Comparison of ENCODE assay signal across 16 cellular contexts in genomic region chr5:68419101-68419636, GRCh38.
A peak's percentile ranks its signal among the peaks of the same experiment; 100 is the strongest.
DNase-seq lines count a peak whose midpoint lies in the region; ATAC-seq and TF ChIP-seq lines count a peak whose summit lies in the region.
"Had no signal": no experiment of that assay in that cellular context is flagged by ENCODE, and none has a peak within 500 bp of the region (broad histone marks: within the 10 kb centered on the region; RNA-seq: fewer than 3 reads in every experiment).

No MANE protein-coding gene starts in this region.

- no peaks in the 10 kb centered on the region for H3K27me3 ChIP-seq in osteoblast (ENCODE audit: insufficient read depth, low read length)
- H3K27me3 ChIP-seq in uterus = no peaks in the 10 kb centered on the region
- H3K27me3 ChIP-seq in H9 (ENCODE audit: insufficient read depth, low read length) = no peaks in the 10 kb centered on the region

- H2BK120ac ChIP-seq in H9 (ENCODE audit: low read depth, low read length, poor library complexity, severe bottlenecking) = no peak overlapping the region

- no peak overlapping the region for H4K5ac ChIP-seq in H9 (ENCODE audit: insufficient read length, low read depth, low read length)

- DNase-seq in DMS 273 (lab: John Stamatoyannopoulos, UW; ENCODE audit: unreplicated experiment) = peak; percentile 32
- no peak for DNase-seq in DMS 273 treated with DMSO at 0.1 percent for 48 hours (lab: John Stamatoyannopoulos, UW)
- no peak for DNase-seq in coronary artery (ENCODE audit: low spot score)
- no peak for DNase-seq in osteoblast (ENCODE audit: insufficient read length, low spot score, missing footprints)
- no peak for DNase-seq in uterus
- no peak for DNase-seq in H9
- DNase-seq in activated CD8-positive, alpha-beta T cell treated with anti-CD3 and anti-CD28 coated beads, Interleukin-2, amount 10 ng/mL, durations not matched to agents 7 days and 5 days = no peak
- DNase-seq in NCI-H2227 treated with DMSO at 0.1 percent for 48 hours (lab: John Stamatoyannopoulos, UW) = no peak
- DNase-seq: 8988T; CD8-positive, alpha-beta T cell; NCI-H187; NCI-H345; SIG-M5; stimulated activated CD4-positive, alpha-beta T cell treated with anti-CD3 and anti-CD28 coated beads, Interleukin-4, amount 100 ng/mL, for 1 hour had no signal

- no peak for ATAC-seq in activated CD8-positive, alpha-beta T cell treated with anti-CD3 and anti-CD28 coated beads, Interleukin-2, amount 10 ng/mL, durations not matched to agents 7 days and 5 days
- ATAC-seq: CD8-positive, alpha-beta T cell had no signal

- no peak overlapping the region for H2BK5ac ChIP-seq in H9 (ENCODE audit: insufficient read length, low read length)

- no peak overlapping the region for H2AK5ac ChIP-seq in H9 (ENCODE audit: insufficient read length, low read length)

- H3K27ac ChIP-seq in coronary artery = peak overlapping the region; percentile 35 to 68
- H3K27ac ChIP-seq in osteoblast (ENCODE audit: low read depth, low read length) = peak overlapping the region; percentile 42
- peak overlapping the region; percentile 58 to 71 for H3K27ac ChIP-seq in uterus
- H3K27ac ChIP-seq in H9 (ENCODE audit: insufficient read length, low read depth, low read length) = no peak overlapping the region

- H2BK15ac ChIP-seq in H9 (ENCODE audit: low read depth, low read length) = no peak overlapping the region

- no peak overlapping the region for H3K18ac ChIP-seq in H9 (ENCODE audit: insufficient read length, low read depth, low read length)

- CTCF ChIA-PET in activated CD8-positive, alpha-beta T cell treated with anti-CD3 and anti-CD28 coated beads, Interleukin-2, amount 10 ng/mL, durations not matched to agents 7 days and 5 days (lab: Charles Lee) = interaction anchor here (1.1 to 1.3 kb wide), 2 partner anchors 9 to 133 kb away, joined by 3 to 5 read pairs; no protein-coding TSS in a partner anchor

- H3K23ac ChIP-seq in H9 (ENCODE audit: insufficient read length, low read depth, low read length) = no peak overlapping the region

- H4K8ac ChIP-seq in H9 (replicated peaks; ENCODE audit: insufficient read length, low read depth, low read length) = no peak overlapping the region

- no peak overlapping the region for H3K4ac ChIP-seq in H9 (ENCODE audit: low read depth, low read length)

- H3K27me3 Mint-ChIP-seq in H9 (ENCODE audit: low read depth) = no peaks in the 10 kb centered on the region; the same call in 1 of the 2 replicates
- H3K27me3 Mint-ChIP-seq in activated CD8-positive, alpha-beta T cell treated with anti-CD3 and anti-CD28 coated beads, Interleukin-2, amount 10 ng/mL, durations not matched to agents 7 days and 5 days (ENCODE audit: low read depth) = peaks cover 2% of the 10 kb centered on the region
- H3K27me3 Mint-ChIP-seq: central memory CD8-positive, alpha-beta T cell had no signal

- no peaks in the 10 kb centered on the region; a peak in 1 of 7 replicates for H3K36me3 Mint-ChIP-seq in H9 (ENCODE audit: insufficient read depth in 1 of 3, low read depth in 3 of 3)
- H3K36me3 Mint-ChIP-seq in activated CD8-positive, alpha-beta T cell treated with anti-CD3 and anti-CD28 coated beads, Interleukin-2, amount 10 ng/mL, durations not matched to agents 7 days and 5 days (ENCODE audit: low read depth) = no peaks in the 10 kb centered on the region
- H3K36me3 Mint-ChIP-seq: CD8-positive, alpha-beta T cell had no signal

- H3K4me3 Mint-ChIP-seq in H9 = no peak overlapping the region
- H3K4me3 Mint-ChIP-seq in activated CD8-positive, alpha-beta T cell treated with anti-CD3 and anti-CD28 coated beads, Interleukin-2, amount 10 ng/mL, durations not matched to agents 7 days and 5 days = no peak overlapping the region
- H3K4me3 Mint-ChIP-seq: CD8-positive, alpha-beta T cell; central memory CD8-positive, alpha-beta T cell had no signal

- H3K9me3 ChIP-seq in osteoblast (ENCODE audit: low read depth, low read length) (no peaks in the 10 kb centered on the region), uterus (no peaks in the 10 kb centered on the region), H9 (ENCODE audit: control insufficient read depth, low read depth, low read length) (no peaks in the 10 kb centered on the region)

- H3K79me2 ChIP-seq in osteoblast (ENCODE audit: insufficient read depth, low read length) (no peaks in the 10 kb centered on the region), H9 (ENCODE audit: insufficient read depth, low read length) (no peaks in the 10 kb centered on the region)

- H3K4me2 ChIP-seq in osteoblast (ENCODE audit: insufficient read depth, low read length) = no peak overlapping the region
- no peak overlapping the region for H3K4me2 ChIP-seq in H9 (ENCODE audit: insufficient read depth, insufficient read length, low read length)

- H2BK12ac ChIP-seq in H9 (ENCODE audit: insufficient read length, low read depth, low read length) = no peak overlapping the region

- H2AFZ ChIP-seq in osteoblast (ENCODE audit: low read length) (no peak overlapping the region), H9 (ENCODE audit: low read length) (no peak overlapping the region)

- WGBS in H9 (ENCODE audit: extremely low coverage, insufficient read length, low lambda C conversion rate) = no CpG with 5 or more reads among the region's 4 CpGs

- H3K36me3 ChIP-seq in osteoblast (ENCODE audit: insufficient read depth, low read length) (no peaks in the 10 kb centered on the region), uterus (no peaks in the 10 kb centered on the region)

- H4K20me1 ChIP-seq in osteoblast (ENCODE audit: insufficient read depth, low read length) (no peaks in the 10 kb centered on the region), H9 (ENCODE audit: control insufficient read depth, insufficient read depth, insufficient read length) (no peaks in the 10 kb centered on the region)

- H3K4me3 ChIP-seq in coronary artery = no peak overlapping the region
- no peak overlapping the region for H3K4me3 ChIP-seq in osteoblast (ENCODE audit: insufficient read depth, low read length)
- no peak overlapping the region for H3K4me3 ChIP-seq in uterus

- H3K4me1 Mint-ChIP-seq in H9 = peaks cover 0 to 3% of the 10 kb centered on the region in 2 experiments; a peak in 3 of 4 replicates
- peaks cover 25% of the 10 kb centered on the region for H3K4me1 Mint-ChIP-seq in activated CD8-positive, alpha-beta T cell treated with anti-CD3 and anti-CD28 coated beads, Interleukin-2, amount 10 ng/mL, durations not matched to agents 7 days and 5 days (ENCODE audit: low read depth)

- H3T11ph ChIP-seq in H9 (ENCODE audit: low read length) = no peak overlapping the region

- H3K9me3 Mint-ChIP-seq in H9 = no peaks in the 10 kb centered on the region
- no peaks in the 10 kb centered on the region for H3K9me3 Mint-ChIP-seq in activated CD8-positive, alpha-beta T cell treated with anti-CD3 and anti-CD28 coated beads, Interleukin-2, amount 10 ng/mL, durations not matched to agents 7 days and 5 days (ENCODE audit: insufficient read depth)
- H3K9me3 Mint-ChIP-seq: activated T-helper 2 cell treated with anti-CD3 and anti-CD28 coated beads, Interferon-gamma antibody, Interleukin-2, Interleukin-4, amounts not matched to agents 10 μg/mL and 5 μg/mL and 100 μg/mL, durations not matched to agents 14 hours and 24 hours and 36 hours; CD8-positive, alpha-beta T cell; central memory CD8-positive, alpha-beta T cell had no signal

- no peak for TF ChIP-seq POLR2A in uterus (IDR thresholded peaks at IDR 0.05)

- H2BK20ac ChIP-seq in H9 (ENCODE audit: low read depth, low read length, poor library complexity, severe bottlenecking) = no peak overlapping the region

- H3K79me1 ChIP-seq in H9 (ENCODE audit: insufficient read depth, low read depth, low read length, poor library complexity, severe bottlenecking) = no peaks in the 10 kb centered on the region

- intact Hi-C loops in uterus (cut with DNase I; ENCODE audit: low total_unique reads) = no loop called here

- peak overlapping the region in 1 of 3 experiments; percentile 75; a peak in 1 of 7 replicates for H3K27ac Mint-ChIP-seq in H9
- H3K27ac Mint-ChIP-seq in activated CD8-positive, alpha-beta T cell treated with anti-CD3 and anti-CD28 coated beads, Interleukin-2, amount 10 ng/mL, durations not matched to agents 7 days and 5 days = no peak overlapping the region
- H3K27ac Mint-ChIP-seq: activated T-helper 2 cell treated with anti-CD3 and anti-CD28 coated beads, Interferon-gamma antibody, Interleukin-2, Interleukin-4, amounts not matched to agents 10 μg/mL and 5 μg/mL and 100 μg/mL, durations not matched to agents 14 hours and 24 hours and 36 hours; CD8-positive, alpha-beta T cell had no signal

- H3K4me1 ChIP-seq in osteoblast (ENCODE audit: insufficient read depth, low read length) = peaks cover 33% of the 10 kb centered on the region
- peaks cover 0 to 7% of the 10 kb centered on the region in 2 donors for H3K4me1 ChIP-seq in uterus
- H3K4me1 ChIP-seq in H9 (ENCODE audit: insufficient read depth, low read length) = peaks cover 2% of the 10 kb centered on the region; the same call in 1 of the 2 replicates

- no peak overlapping the region for H3K9ac ChIP-seq in H9 (ENCODE audit: extremely low read depth, insufficient read length, low read length)

- no peak overlapping the region for H3K56ac ChIP-seq in H9 (ENCODE audit: insufficient read length, low read depth, low read length)

- TF ChIP-seq CTCF in coronary artery (IDR thresholded peaks at IDR 0.05) (no peak), osteoblast (IDR thresholded peaks at IDR 0.05; ENCODE audit: extremely low read depth, low read depth, low read length) (no peak), uterus (IDR thresholded peaks at IDR 0.05) (no peak), H9 (conservative IDR thresholded peaks at IDR 0.05) (no peak)

- H3K23me2 ChIP-seq in H9 (ENCODE audit: insufficient read length, low read depth, low read length, poor library complexity, severe bottlenecking) = no peaks in the 10 kb centered on the region

- no peak overlapping the region for H3K14ac ChIP-seq in H9 (ENCODE audit: insufficient read depth, low read length)

- no peak overlapping the region for H4K91ac ChIP-seq in H9 (ENCODE audit: insufficient read length, low read depth, low read length)

- POLR2A ChIA-PET in activated CD8-positive, alpha-beta T cell treated with anti-CD3 and anti-CD28 coated beads, Interleukin-2, amount 10 ng/mL, durations not matched to agents 7 days and 5 days (lab: Charles Lee) = no interaction called here
